ENCODE assay signal across 9 cellular contexts in the genomic region with DNA sequence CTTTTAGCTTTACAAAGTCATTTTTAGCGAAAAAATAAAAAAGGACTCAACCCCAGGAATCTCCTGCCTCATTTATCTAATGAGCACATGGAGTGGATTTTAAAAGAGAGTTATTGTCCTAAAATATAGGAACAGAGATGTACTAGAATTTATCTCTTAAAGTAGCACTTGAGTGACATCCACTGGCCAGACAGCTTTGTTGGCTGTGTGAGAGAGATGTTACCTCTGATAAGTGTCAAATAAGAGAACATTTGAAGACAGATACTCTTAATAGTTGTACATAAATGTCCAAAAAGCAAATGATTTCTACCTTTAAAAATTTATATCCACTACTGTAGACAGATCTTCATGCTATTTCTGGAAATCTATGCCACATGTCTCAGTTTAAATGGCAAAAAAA. TPM values are rescaled to one million over a fixed set of nuclear protein-coding genes. Genes with fewer than 3 reads are reported as not detected.
DNase-seq lines count a peak whose midpoint lies in the region; ATAC-seq and TF ChIP-seq lines count a peak whose summit lies in the region.
"Had no signal": no experiment of that assay in that cellular context is flagged by ENCODE, and none has a peak within 500 bp of the region (broad histone marks: within the 10 kb centered on the region; RNA-seq: fewer than 3 reads in every experiment).

No MANE protein-coding gene starts in this region.

- POLR2A ChIA-PET in HCT116 (lab: Charles Lee): no interaction called here

- no peaks in the 10 kb centered on the region for H3K27me3 ChIP-seq in HCT116 (ENCODE audit: insufficient read depth, low read length)
- H3K27me3 ChIP-seq in heart left ventricle: no peaks in the 10 kb centered on the region

- TF ChIP-seq CTCF in HCT116 (IDR thresholded peaks at IDR 0.05 in 2 of 3, conservative IDR thresholded peaks at IDR 0.05 in 1 of 3; ENCODE audit: borderline replicate concordance in 1 of 3, insufficient read depth in 1 of 3, low read depth in 2 of 3, low read length in 2 of 3): peak in 2 of 3 experiments; percentile 34 to 38; a peak in 2 of 6 replicates
- peak in 7 of 12 donors; percentile 12 to 49 (median 32) for TF ChIP-seq CTCF in heart left ventricle (IDR thresholded peaks at IDR 0.05)

- CTCF ChIA-PET in HCT116 (lab: Charles Lee): interaction anchor here (1.2 to 2.4 kb wide), 7 partner anchors 9 to 250 kb away, joined by 3 to 38 read pairs (median 10); partner anchors contain the start of gene GFM1

- H2AFZ ChIP-seq in HCT116 (ENCODE audit: low read depth, low read length, poor library complexity, severe bottlenecking): no peak overlapping the region

- H3K4me3 ChIP-seq in HCT116 (replicated peaks in 1 of 2; ENCODE audit: low read depth in 1 of 2, low read length in 2 of 2) (no peak overlapping the region), heart left ventricle (no peak overlapping the region)

- no peak for TF ChIP-seq POLR2A in HCT116 (IDR thresholded peaks at IDR 0.05; ENCODE audit: borderline replicate concordance, extremely low read depth, insufficient read depth, insufficient read length)
- TF ChIP-seq POLR2A in heart left ventricle (IDR thresholded peaks at IDR 0.05): no peak

- ATAC-seq in HCT116 (peak; percentile 52; the same call in 1 of the 2 replicates), heart left ventricle (peak in 1 of 4 donors; percentile 57), GM21529 (IDR thresholded peaks at IDR 0.05; ENCODE audit: unreplicated experiment) (no peak)

- H3K9ac ChIP-seq in HCT116 (ENCODE audit: low read length): no peak overlapping the region

- H3K79me2 ChIP-seq in HCT116 (ENCODE audit: insufficient read depth, low read length): no peaks in the 10 kb centered on the region

- no peak overlapping the region for H3K27ac ChIP-seq in HCT116 (ENCODE audit: low read depth, low read length)
- H3K27ac ChIP-seq in heart left ventricle: no peak overlapping the region

- no peaks in the 10 kb centered on the region for H3K36me3 ChIP-seq in HCT116 (ENCODE audit: control insufficient read depth in 1 of 2, insufficient read depth in 2 of 2, low read length in 2 of 2)
- no peaks in the 10 kb centered on the region for H3K36me3 ChIP-seq in heart left ventricle

- intact Hi-C loops in HCT116 (cut with micrococcal nuclease): loop anchor here (1.0 to 10.0 kb wide), 2 partner anchors 130 to 1185 kb away; no protein-coding TSS in a partner anchor
- intact Hi-C loops in heart left ventricle (cut with DNase I): loop anchor here in 6 of 10 donors (5.0 to 10.0 kb wide), 6 partner anchors 117 to 252 kb away; partner anchors contain the start of gene LXN (in 1 of the 6)

- BruUV-seq in HCT116 (replicated peaks; lab: Mats Ljungman, UMichigan): no TSS peak

- H3K4me1 ChIP-seq in HCT116 (ENCODE audit: control insufficient read depth in 1 of 2, insufficient read depth in 2 of 2, low read length in 2 of 2): peaks cover 2 to 4% of the 10 kb centered on the region in 2 experiments; a peak in 3 of 4 replicates
- H3K4me1 ChIP-seq in heart left ventricle: peaks cover 0 to 10% (median 0%) of the 10 kb centered on the region in 12 donors

- H3K9me2 ChIP-seq in HCT116 (ENCODE audit: insufficient read depth): no peaks in the 10 kb centered on the region

- RAD21 ChIA-PET in HCT116 (lab: Charles Lee; ENCODE audit: low non-redundant PET in 1 of 2, low total read pairs in 2 of 2, uncharacterized antibody in 2 of 2, unreplicated experiment in 2 of 2): interaction anchor here (1.2 to 1.3 kb wide), 1 partner anchor 130 kb away, joined by 4 to 5 read pairs; no protein-coding TSS in a partner anchor

- 88 to 95% (median 90%) methylated on average over 1 of the region's 1 CpG for WGBS in heart left ventricle, 4 donors

- peak; percentile 55 for TF ChIP-seq RAD21 in HCT116 (IDR thresholded peaks at IDR 0.05; ENCODE audit: low read depth)

- H4K20me1 ChIP-seq in HCT116 (ENCODE audit: insufficient read depth): no peaks in the 10 kb centered on the region

- no peaks in the 10 kb centered on the region for H3K9me3 ChIP-seq in HCT116 (ENCODE audit: control insufficient read depth in 1 of 2, insufficient read depth in 1 of 2, low read depth in 1 of 2, low read length in 2 of 2)
- H3K9me3 ChIP-seq in heart left ventricle: peaks cover 0 to 12% (median 0%) of the 10 kb centered on the region in 12 donors

- H3K4me2 ChIP-seq in HCT116 (ENCODE audit: low read length): no peak overlapping the region

- peak; percentile 28 for DNase-seq in AG20443 (ENCODE audit: low spot score)
- no peak for DNase-seq in HCT116 (ENCODE audit: low read depth, low spot score)
- DNase-seq in RPMI8226: peak; percentile 23
- DNase-seq in heart left ventricle: no peak
- no peak for DNase-seq in COLO668 (lab: John Stamatoyannopoulos, UW; ENCODE audit: unreplicated experiment)
- DNase-seq in activated gamma-delta T cell (lab: John Stamatoyannopoulos, UW): no peak
- no peak for DNase-seq in globus pallidus (ENCODE audit: low spot score)
- DNase-seq: activated CD4-positive, alpha-beta memory T cell treated with anti-CD3 and anti-CD28 coated beads, Interleukin-2, amount 10 ng/mL, durations not matched to agents 7 days and 5 days had no signal

TF ChIP-seq in HCT116, 20 proteins besides CTCF, POLR2A, EP300 and RAD21:
- TF ChIP-seq TCF7L2 (IDR thresholded peaks at IDR 0.05; ENCODE audit: borderline replicate concordance, extremely low read depth, insufficient read depth, insufficient read length): no peak
- no peak for TF ChIP-seq EZH2phosphoT487 (IDR thresholded peaks at IDR 0.05; ENCODE audit: borderline replicate concordance)
- TF ChIP-seq EZH2 (IDR thresholded peaks at IDR 0.05): no peak
- no peak for TF ChIP-seq JUND (IDR thresholded peaks at IDR 0.05)
TF ChIP-seq in HCT116: peak in this region for 0.

RNA-seq across cellular contexts. Expression of gene MFSD1, which starts 12.3 kb away (rescaled TPM):
- total RNA-seq in HCT116 (2021; ENCODE audit: unreplicated experiment) (12.8 TPM), heart left ventricle (10 to 100 TPM; 19.2 to 71.4 (median 35.7) TPM)
- polyA plus RNA-seq in HCT116 (2012): 4.3 and 5.9 TPM in 2 replicates
- polyA plus RNA-seq in heart left ventricle: 10 to 100 TPM in 1 of 2 donors, 1 to 10 TPM in 1; 9.6 to 41.4 TPM

RNA-seq across cellular contexts. Expression of gene RARRES1, which starts 57.3 kb away (rescaled TPM):
- 0.20 TPM for total RNA-seq in HCT116 (2021; ENCODE audit: unreplicated experiment)
- not detected in 2 replicates for polyA plus RNA-seq in HCT116 (2012)
- 10 to 100 TPM in 4 of 9 donors, 1 to 10 TPM in 4, under 1 TPM in 1; 0.63 to 69.4 (median 3.5) TPM for total RNA-seq in heart left ventricle
- 1 to 10 TPM; 3.6 to 8.9 TPM for polyA plus RNA-seq in heart left ventricle
- total RNA-seq: activated CD4-positive, alpha-beta memory T cell treated with anti-CD3 and anti-CD28 coated beads, Interleukin-2, amount 10 ng/mL, durations not matched to agents 7 days and 5 days had no signal

Comparison
In these comparisons a context has a peak if more than half of its experiments do, and no peak if none do; other contexts are left out.
1. DNase-seq: peak in AG20443 (single experiment) and RPMI8226 (single experiment); none in HCT116 (single experiment), heart left ventricle (0 of 5), COLO668 (single experiment), activated gamma-delta T cell (single experiment) and globus pallidus (single experiment).